In the genomic region with DNA sequence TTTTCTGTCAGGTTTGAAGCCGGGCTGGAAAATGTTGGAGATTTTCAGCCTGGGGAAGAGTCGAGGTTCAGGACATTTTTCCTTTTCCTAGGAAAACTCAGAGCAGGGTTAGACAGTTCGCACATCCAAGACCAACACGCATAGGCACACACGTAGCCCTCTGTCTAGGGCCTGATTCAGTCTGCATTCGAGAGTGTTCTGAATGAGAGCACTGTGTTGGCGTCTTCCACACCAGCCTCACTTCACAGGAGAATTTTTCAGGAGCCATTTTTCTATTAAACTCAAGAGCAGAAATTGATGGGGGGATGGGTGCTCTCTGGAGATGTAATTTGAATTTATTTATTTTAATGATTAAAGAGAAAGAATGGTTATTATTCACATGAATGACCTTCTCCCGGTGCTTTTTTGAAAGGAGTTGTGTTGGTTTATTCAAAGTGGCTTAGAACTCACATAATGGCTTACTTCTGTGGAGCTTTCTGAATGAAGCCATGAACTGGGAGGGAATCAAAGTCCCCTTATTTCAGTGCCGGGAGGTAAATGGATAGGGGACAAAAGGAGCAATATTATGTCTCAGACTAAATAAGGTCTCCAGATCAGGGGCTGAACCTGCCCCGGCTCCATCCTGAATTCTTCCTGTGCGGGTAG, we compare ENCODE assay signal across 1 cellular context.
TF ChIP-seq lines count a peak whose summit lies in the region.

No MANE protein-coding gene starts in this region.

TF ChIP-seq in GM12878, 131 proteins besides CTCF, POLR2A, EP300 and RAD21 (continued from another document):
- TF ChIP-seq STAT1 (conservative IDR thresholded peaks at IDR 0.05), result no peak
- TF ChIP-seq, protein P1, sequence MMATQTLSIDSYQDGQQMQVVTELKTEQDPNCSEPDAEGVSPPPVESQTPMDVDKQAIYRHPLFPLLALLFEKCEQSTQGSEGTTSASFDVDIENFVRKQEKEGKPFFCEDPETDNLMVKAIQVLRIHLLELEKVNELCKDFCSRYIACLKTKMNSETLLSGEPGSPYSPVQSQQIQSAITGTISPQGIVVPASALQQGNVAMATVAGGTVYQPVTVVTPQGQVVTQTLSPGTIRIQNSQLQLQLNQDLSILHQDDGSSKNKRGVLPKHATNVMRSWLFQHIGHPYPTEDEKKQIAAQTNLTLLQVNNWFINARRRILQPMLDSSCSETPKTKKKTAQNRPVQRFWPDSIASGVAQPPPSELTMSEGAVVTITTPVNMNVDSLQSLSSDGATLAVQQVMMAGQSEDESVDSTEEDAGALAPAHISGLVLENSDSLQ (IDR thresholded peaks at IDR 0.05), result no peak
- TF ChIP-seq NFIC (IDR thresholded peaks at IDR 0.05; ENCODE audit: low read depth, low read length), result no peak
- TF ChIP-seq MYB (IDR thresholded peaks at IDR 0.05; ENCODE audit: borderline replicate concordance, low read depth, low read length), result no peak
- TF ChIP-seq, protein P2, sequence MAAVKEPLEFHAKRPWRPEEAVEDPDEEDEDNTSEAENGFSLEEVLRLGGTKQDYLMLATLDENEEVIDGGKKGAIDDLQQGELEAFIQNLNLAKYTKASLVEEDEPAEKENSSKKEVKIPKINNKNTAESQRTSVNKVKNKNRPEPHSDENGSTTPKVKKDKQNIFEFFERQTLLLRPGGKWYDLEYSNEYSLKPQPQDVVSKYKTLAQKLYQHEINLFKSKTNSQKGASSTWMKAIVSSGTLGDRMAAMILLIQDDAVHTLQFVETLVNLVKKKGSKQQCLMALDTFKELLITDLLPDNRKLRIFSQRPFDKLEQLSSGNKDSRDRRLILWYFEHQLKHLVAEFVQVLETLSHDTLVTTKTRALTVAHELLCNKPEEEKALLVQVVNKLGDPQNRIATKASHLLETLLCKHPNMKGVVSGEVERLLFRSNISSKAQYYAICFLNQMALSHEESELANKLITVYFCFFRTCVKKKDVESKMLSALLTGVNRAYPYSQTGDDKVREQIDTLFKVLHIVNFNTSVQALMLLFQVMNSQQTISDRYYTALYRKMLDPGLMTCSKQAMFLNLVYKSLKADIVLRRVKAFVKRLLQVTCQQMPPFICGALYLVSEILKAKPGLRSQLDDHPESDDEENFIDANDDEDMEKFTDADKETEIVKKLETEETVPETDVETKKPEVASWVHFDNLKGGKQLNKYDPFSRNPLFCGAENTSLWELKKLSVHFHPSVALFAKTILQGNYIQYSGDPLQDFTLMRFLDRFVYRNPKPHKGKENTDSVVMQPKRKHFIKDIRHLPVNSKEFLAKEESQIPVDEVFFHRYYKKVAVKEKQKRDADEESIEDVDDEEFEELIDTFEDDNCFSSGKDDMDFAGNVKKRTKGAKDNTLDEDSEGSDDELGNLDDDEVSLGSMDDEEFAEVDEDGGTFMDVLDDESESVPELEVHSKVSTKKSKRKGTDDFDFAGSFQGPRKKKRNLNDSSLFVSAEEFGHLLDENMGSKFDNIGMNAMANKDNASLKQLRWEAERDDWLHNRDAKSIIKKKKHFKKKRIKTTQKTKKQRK (IDR thresholded peaks at IDR 0.05; ENCODE audit: low read depth, low read length), result no peak
- TF ChIP-seq FOXM1 (IDR thresholded peaks at IDR 0.05; ENCODE audit: low read depth, low read length), result no peak
- TF ChIP-seq, protein P3, sequence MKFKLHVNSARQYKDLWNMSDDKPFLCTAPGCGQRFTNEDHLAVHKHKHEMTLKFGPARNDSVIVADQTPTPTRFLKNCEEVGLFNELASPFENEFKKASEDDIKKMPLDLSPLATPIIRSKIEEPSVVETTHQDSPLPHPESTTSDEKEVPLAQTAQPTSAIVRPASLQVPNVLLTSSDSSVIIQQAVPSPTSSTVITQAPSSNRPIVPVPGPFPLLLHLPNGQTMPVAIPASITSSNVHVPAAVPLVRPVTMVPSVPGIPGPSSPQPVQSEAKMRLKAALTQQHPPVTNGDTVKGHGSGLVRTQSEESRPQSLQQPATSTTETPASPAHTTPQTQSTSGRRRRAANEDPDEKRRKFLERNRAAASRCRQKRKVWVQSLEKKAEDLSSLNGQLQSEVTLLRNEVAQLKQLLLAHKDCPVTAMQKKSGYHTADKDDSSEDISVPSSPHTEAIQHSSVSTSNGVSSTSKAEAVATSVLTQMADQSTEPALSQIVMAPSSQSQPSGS (IDR thresholded peaks at IDR 0.05; ENCODE audit: low read length), result no peak
- no peak for TF ChIP-seq CBX5 (IDR thresholded peaks at IDR 0.05; ENCODE audit: low read depth)
- no peak for TF ChIP-seq POLR2AphosphoS5 (IDR thresholded peaks at IDR 0.05; ENCODE audit: low read length)
- no peak for TF ChIP-seq MTA3 (IDR thresholded peaks at IDR 0.05; ENCODE audit: borderline replicate concordance, low read length)
- no peak for TF ChIP-seq SIX5 (IDR thresholded peaks at IDR 0.05; ENCODE audit: low read depth, low read length, severe bottlenecking)
- TF ChIP-seq, protein P4, sequence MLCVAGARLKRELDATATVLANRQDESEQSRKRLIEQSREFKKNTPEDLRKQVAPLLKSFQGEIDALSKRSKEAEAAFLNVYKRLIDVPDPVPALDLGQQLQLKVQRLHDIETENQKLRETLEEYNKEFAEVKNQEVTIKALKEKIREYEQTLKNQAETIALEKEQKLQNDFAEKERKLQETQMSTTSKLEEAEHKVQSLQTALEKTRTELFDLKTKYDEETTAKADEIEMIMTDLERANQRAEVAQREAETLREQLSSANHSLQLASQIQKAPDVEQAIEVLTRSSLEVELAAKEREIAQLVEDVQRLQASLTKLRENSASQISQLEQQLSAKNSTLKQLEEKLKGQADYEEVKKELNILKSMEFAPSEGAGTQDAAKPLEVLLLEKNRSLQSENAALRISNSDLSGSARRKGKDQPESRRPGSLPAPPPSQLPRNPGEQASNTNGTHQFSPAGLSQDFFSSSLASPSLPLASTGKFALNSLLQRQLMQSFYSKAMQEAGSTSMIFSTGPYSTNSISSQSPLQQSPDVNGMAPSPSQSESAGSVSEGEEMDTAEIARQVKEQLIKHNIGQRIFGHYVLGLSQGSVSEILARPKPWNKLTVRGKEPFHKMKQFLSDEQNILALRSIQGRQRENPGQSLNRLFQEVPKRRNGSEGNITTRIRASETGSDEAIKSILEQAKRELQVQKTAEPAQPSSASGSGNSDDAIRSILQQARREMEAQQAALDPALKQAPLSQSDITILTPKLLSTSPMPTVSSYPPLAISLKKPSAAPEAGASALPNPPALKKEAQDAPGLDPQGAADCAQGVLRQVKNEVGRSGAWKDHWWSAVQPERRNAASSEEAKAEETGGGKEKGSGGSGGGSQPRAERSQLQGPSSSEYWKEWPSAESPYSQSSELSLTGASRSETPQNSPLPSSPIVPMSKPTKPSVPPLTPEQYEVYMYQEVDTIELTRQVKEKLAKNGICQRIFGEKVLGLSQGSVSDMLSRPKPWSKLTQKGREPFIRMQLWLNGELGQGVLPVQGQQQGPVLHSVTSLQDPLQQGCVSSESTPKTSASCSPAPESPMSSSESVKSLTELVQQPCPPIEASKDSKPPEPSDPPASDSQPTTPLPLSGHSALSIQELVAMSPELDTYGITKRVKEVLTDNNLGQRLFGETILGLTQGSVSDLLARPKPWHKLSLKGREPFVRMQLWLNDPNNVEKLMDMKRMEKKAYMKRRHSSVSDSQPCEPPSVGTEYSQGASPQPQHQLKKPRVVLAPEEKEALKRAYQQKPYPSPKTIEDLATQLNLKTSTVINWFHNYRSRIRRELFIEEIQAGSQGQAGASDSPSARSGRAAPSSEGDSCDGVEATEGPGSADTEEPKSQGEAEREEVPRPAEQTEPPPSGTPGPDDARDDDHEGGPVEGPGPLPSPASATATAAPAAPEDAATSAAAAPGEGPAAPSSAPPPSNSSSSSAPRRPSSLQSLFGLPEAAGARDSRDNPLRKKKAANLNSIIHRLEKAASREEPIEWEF (IDR thresholded peaks at IDR 0.05; ENCODE audit: insufficient replicate concordance, low read depth, low read length), result no peak
